In the genomic region with DNA sequence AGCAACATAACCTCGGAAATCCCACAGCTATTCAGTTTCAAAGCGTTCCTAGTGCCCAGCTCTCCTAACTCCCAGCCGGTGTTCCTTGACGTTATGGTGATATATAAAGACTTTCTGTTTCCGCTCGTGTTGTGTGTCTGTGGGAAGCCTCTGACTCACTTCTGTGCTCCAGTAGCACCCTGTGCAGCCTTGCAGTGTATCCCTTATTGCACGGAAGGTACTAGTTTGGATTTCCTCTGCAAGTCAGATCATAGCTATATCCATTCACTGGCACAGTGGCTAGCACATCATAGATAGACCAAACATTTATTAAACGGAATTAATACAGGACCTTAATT, we compare ENCODE assay signal across 8 cellular contexts. TPM values are rescaled to one million over a fixed set of nuclear protein-coding genes. Genes with fewer than 3 reads are reported as not detected.
DNase-seq lines count a peak whose midpoint lies in the region; ATAC-seq, FAIRE-seq and TF ChIP-seq lines count a peak whose summit lies in the region.

No MANE protein-coding gene starts in this region.

- H3K36me3 ChIP-seq in bronchial epithelial cell (ENCODE audit: control insufficient read depth, insufficient read depth, low read length) (no peaks in the 10 kb centered on the region), kidney (ENCODE audit: control insufficient read depth in 1 of 2, insufficient read depth in 2 of 2, low read length in 2 of 2) (no peaks in the 10 kb centered on the region)

- H3K4me1 ChIP-seq in kidney (ENCODE audit: control insufficient read depth in 1 of 2, insufficient read depth in 1 of 2, low read depth in 1 of 2, low read length in 2 of 2), result peaks cover 0 to 2% of the 10 kb centered on the region in 2 donors

- no peak for FAIRE-seq in bronchial epithelial cell (lab: Jason Lieb, UNC)
- FAIRE-seq in kidney (lab: Jason Lieb, UNC), result no peak

- peak overlapping the region; percentile 49 to 57 for H3K9ac ChIP-seq in kidney (ENCODE audit: low read length in 2 of 2)

- peak overlapping the region; percentile 87 for H3K4me3 ChIP-seq in bronchial epithelial cell (ENCODE audit: low read depth, low read length)
- H3K4me3 ChIP-seq in kidney (ENCODE audit: low read length in 2 of 2), result peak overlapping the region; percentile 80 to 88

- no peaks in the 10 kb centered on the region for H3K27me3 ChIP-seq in bronchial epithelial cell (ENCODE audit: control insufficient read depth, insufficient read depth, low read length)

- intact Hi-C loops in kidney (cut with DNase I), result no loop called here

- TF ChIP-seq CTCF in AG09319 (IDR thresholded peaks at IDR 0.05; ENCODE audit: low read depth, low read length) (no peak), bronchial epithelial cell (IDR thresholded peaks at IDR 0.05; ENCODE audit: insufficient read depth, low read length, severe bottlenecking) (no peak), kidney (IDR thresholded peaks at IDR 0.05; ENCODE audit: borderline replicate concordance, extremely low read depth, insufficient read depth) (no peak)

- no peaks in the 10 kb centered on the region for H3K9me3 ChIP-seq in kidney (ENCODE audit: control insufficient read depth in 1 of 2, low read length in 2 of 2)

- DNase-seq in AG09319 (ENCODE audit: extremely low read depth, low read depth) (peak; percentile 36), SK-N-DZ (ENCODE audit: low spot score) (peak; percentile 18), bronchial epithelial cell (ENCODE audit: low read depth) (peak; percentile 69), kidney (no peak), ecto neural progenitor cell (ENCODE audit: low spot score) (no peak)
- DNase-seq in stimulated activated CD4-positive, alpha-beta T cell treated with anti-CD3 and anti-CD28 coated beads, Interleukin-1b, Interleukin-23, amount 100 ng/mL, for 48 hours, result peak; percentile 31

- peak; percentile 29 for ATAC-seq in GM18861 (IDR thresholded peaks at IDR 0.05; ENCODE audit: unreplicated experiment)
- peak; percentile 35 for ATAC-seq in HG03135 (IDR thresholded peaks at IDR 0.05; ENCODE audit: unreplicated experiment)

- peak overlapping the region; percentile 16 to 77 for H3K27ac ChIP-seq in kidney (ENCODE audit: low read depth in 2 of 2, low read length in 2 of 2)

RNA-seq across cellular contexts. Expression of a gene that starts 0.6 kb away (rescaled TPM):
- polyA plus RNA-seq in SK-N-DZ (2014; cell fraction: cytosol; rRNA removed), result 5.3 and 5.6 TPM in 2 replicates
- 3.5 and 4.3 TPM in 2 replicates for polyA plus RNA-seq in SK-N-DZ (2014; cell fraction: nucleus; rRNA removed)
- total RNA-seq in bronchial epithelial cell, result 4.5 and 5.9 TPM in 2 replicates
- total RNA-seq in kidney, result 5.2 TPM
- polyA plus RNA-seq in kidney (ENCODE audit: insufficient read depth, low read depth, low replicate concordance), result 3.6 TPM

Comparison
In these comparisons a context has a peak if more than half of its experiments do, and no peak if none do; other contexts are left out.
1. DNase-seq: peak in AG09319 (single experiment), SK-N-DZ (single experiment), bronchial epithelial cell (single experiment) and stimulated activated CD4-positive, alpha-beta T cell treated with anti-CD3 and anti-CD28 coated beads, Interleukin-1b, Interleukin-23, amount 100 ng/mL, for 48 hours (single experiment); none in kidney (single experiment) and ecto neural progenitor cell (single experiment).